ENCODE assay signal across 1 cellular context in genomic region chr12:118376089-118377004, GRCh38.
TF ChIP-seq lines count a peak whose summit lies in the region.

Gene SUDS3 (plus strand): TSS chr12:118376555. CDS start chr12:118376692, 137 bp downstream.

TF ChIP-seq in HepG2, 621 proteins besides CTCF, POLR2A, EP300 and RAD21 (continued from another document and continues in another):
- no peak for TF ChIP-seq NFAT5 (CRISPR knock-in tag; IDR thresholded peaks at IDR 0.05)
- TF ChIP-seq ZNF674 (CRISPR knock-in tag; IDR thresholded peaks at IDR 0.05; ENCODE audit: low read depth) = no peak
- TF ChIP-seq ZNF484 (CRISPR knock-in tag; IDR thresholded peaks at IDR 0.05; ENCODE audit: borderline replicate concordance, low read depth) = no peak
- no peak for TF ChIP-seq DNMT3B (CRISPR knock-in tag; conservative IDR thresholded peaks at IDR 0.05)
- 0 out of 2 replicates have a peak, but pooled peaks have one; percentile 13 for TF ChIP-seq RARA (CRISPR knock-in tag; IDR thresholded peaks at IDR 0.05)
- 0 out of 2 replicates have a peak, but pooled peaks have one; percentile 45 for TF ChIP-seq ZNF775 (CRISPR knock-in tag; IDR thresholded peaks at IDR 0.05; ENCODE audit: borderline replicate concordance)
- peak; percentile 67 for TF ChIP-seq POGK (CRISPR knock-in tag; conservative IDR thresholded peaks at IDR 0.05)
- TF ChIP-seq ZNF691 (CRISPR knock-in tag; IDR thresholded peaks at IDR 0.05; ENCODE audit: borderline replicate concordance, low read depth) = 0 out of 2 replicates have a peak, but pooled peaks have one; percentile 68
- TF ChIP-seq ZNF337 (CRISPR knock-in tag; IDR thresholded peaks at IDR 0.05; ENCODE audit: borderline replicate concordance, low read depth) = 0 out of 2 replicates have a peak, but pooled peaks have one; percentile 21
- no peak for TF ChIP-seq IRF1 (CRISPR knock-in tag; IDR thresholded peaks at IDR 0.05; ENCODE audit: low read depth)
- TF ChIP-seq MYPOP (CRISPR knock-in tag; IDR thresholded peaks at IDR 0.05) = peak; percentile 52; the same call in 1 of the 2 replicates
- TF ChIP-seq USF2 (IDR thresholded peaks at IDR 0.05; ENCODE audit: low read depth, low read length) = no peak
- TF ChIP-seq USF2 (CRISPR knock-in tag; IDR thresholded peaks at IDR 0.05; ENCODE audit: borderline replicate concordance) = peak; percentile 23; the same call in 1 of the 2 replicates
- no peak for TF ChIP-seq BRCA1 (CRISPR knock-in tag; IDR thresholded peaks at IDR 0.05)
- TF ChIP-seq TARDBP (CRISPR knock-in tag; IDR thresholded peaks at IDR 0.05) = peak; percentile 89
- peak; percentile 70 for TF ChIP-seq ARID3A (IDR thresholded peaks at IDR 0.05; ENCODE audit: low read depth, low read length)
- TF ChIP-seq ZMAT5 (CRISPR knock-in tag; IDR thresholded peaks at IDR 0.05; ENCODE audit: borderline replicate concordance, low read depth) = no peak
- no peak for TF ChIP-seq ZBTB3 (CRISPR knock-in tag; IDR thresholded peaks at IDR 0.05; ENCODE audit: borderline replicate concordance, low read depth)
- no peak for TF ChIP-seq CSRNP1 (CRISPR knock-in tag; IDR thresholded peaks at IDR 0.05)
- TF ChIP-seq ZNF430 (CRISPR knock-in tag; IDR thresholded peaks at IDR 0.05) = peak; percentile 70; the same call in 1 of the 2 replicates
- TF ChIP-seq THAP11 (CRISPR knock-in tag; IDR thresholded peaks at IDR 0.05) = peak; percentile 88
- 0 out of 2 replicates have a peak, but pooled peaks have one; percentile 39 for TF ChIP-seq ETV6 (CRISPR knock-in tag; conservative IDR thresholded peaks at IDR 0.05)
- TF ChIP-seq HOXA3 (CRISPR knock-in tag; IDR thresholded peaks at IDR 0.05) = peak; percentile 35; the same call in 1 of the 2 replicates
- no peak for TF ChIP-seq ZNF30 (CRISPR knock-in tag; IDR thresholded peaks at IDR 0.05)
- no peak for TF ChIP-seq ZBED4 (CRISPR knock-in tag; IDR thresholded peaks at IDR 0.05; ENCODE audit: borderline replicate concordance)
- TF ChIP-seq PAXIP1 (CRISPR knock-in tag; conservative IDR thresholded peaks at IDR 0.05) = peak; percentile 58
- no peak for TF ChIP-seq SIX4 (CRISPR knock-in tag; IDR thresholded peaks at IDR 0.05)
- no peak for TF ChIP-seq ZFP36L2 (CRISPR knock-in tag; IDR thresholded peaks at IDR 0.05)
- TF ChIP-seq ZNF781 (CRISPR knock-in tag; IDR thresholded peaks at IDR 0.05; ENCODE audit: borderline replicate concordance, not compliant biosample characterization) = no peak
